1 cellular context compared by ENCODE assay signal in genomic region chr14:20675669-20676068, GRCh38.
TF ChIP-seq lines count a peak whose summit lies in the region.

No MANE protein-coding gene starts in this region.

TF ChIP-seq in HepG2, 621 proteins besides CTCF, POLR2A, EP300 and RAD21:
- TF ChIP-seq XRCC5 (optimal IDR thresholded peaks at IDR 0.05; ENCODE audit: low read length) (no peak), IRX3 (CRISPR knock-in tag; IDR thresholded peaks at IDR 0.05; ENCODE audit: borderline replicate concordance, low read depth) (no peak), ZBTB33 (CRISPR knock-in tag; IDR thresholded peaks at IDR 0.05) (peak; percentile 63), ZNF747 (CRISPR knock-in tag; IDR thresholded peaks at IDR 0.05; ENCODE audit: borderline replicate concordance) (no peak)
TF ChIP-seq in HepG2: peak in this region for 1.
